ENCODE assay signal across 9 cellular contexts in the genomic region with DNA sequence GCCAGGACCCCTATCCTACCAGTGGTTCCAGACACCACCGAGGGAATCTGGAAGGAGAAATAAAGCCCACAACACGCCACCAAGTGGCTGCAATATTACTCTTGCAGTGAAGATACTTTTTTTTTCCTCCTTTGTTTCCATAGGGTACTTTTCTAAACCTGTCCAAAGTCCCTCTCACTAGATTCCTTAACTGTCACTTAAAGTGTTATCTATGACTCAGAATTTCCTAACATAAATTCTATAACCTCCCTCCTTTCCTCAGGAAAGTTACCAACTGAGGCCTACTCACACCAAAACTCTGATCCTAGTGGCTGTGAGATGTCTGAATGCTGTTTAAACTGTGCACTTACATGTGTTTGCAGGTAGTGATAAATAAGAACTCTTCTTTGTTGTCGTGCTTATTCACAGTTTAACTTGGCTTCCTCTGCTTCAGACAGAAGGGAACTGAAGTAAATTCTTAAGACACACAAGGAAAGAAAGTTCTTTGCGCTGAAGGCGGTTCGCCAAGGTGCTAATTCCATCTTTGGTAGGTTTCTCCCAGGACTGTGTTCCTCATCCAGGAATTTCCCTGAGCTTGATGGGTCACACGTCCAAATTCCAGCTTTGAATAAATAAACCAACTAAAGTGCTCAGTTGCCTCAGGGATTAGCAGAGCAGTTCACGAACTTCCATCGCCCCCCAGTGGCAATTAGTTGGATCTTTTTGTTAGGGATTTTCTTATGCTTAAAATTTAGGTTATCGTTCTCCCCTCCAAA. TPM values are rescaled to one million over a fixed set of nuclear protein-coding genes. Genes with fewer than 3 reads are reported as not detected.
DNase-seq lines count a peak whose midpoint lies in the region; ATAC-seq, FAIRE-seq and TF ChIP-seq lines count a peak whose summit lies in the region.
"Had no signal": no experiment of that assay in that cellular context is flagged by ENCODE, and none has a peak within 500 bp of the region (broad histone marks: within the 10 kb centered on the region; RNA-seq: fewer than 3 reads in every experiment).

No MANE protein-coding gene starts in this region.

- H3K4me1 Mint-ChIP-seq in neural crest cell: peaks cover 6% of the 10 kb centered on the region

- H3K79me2 ChIP-seq in endothelial cell of umbilical vein (ENCODE audit: control insufficient read depth, insufficient read depth, low read length): no peaks in the 10 kb centered on the region

- POLR2A ChIA-PET in endothelial cell of umbilical vein (lab: Charles Lee): no interaction called here

- dilution Hi-C loops in endothelial cell of umbilical vein (cut with MboI; ENCODE audit: extremely low pct_ligation_motif_present, low sequenced_read_pairs): no loop called here

- 41 to 46% (median 45%) methylated on average over 10 of the region's 10 CpGs for WGBS in heart left ventricle, 4 donors

- peaks cover 0 to 3% (median 0%) of the 10 kb centered on the region in 12 donors for H3K4me1 ChIP-seq in heart left ventricle
- H3K4me1 ChIP-seq in endothelial cell of umbilical vein (ENCODE audit: control insufficient read depth, extremely low read depth, insufficient read depth, low read length): peaks cover 4% of the 10 kb centered on the region

- BruUV-seq in endothelial cell of umbilical vein (replicated peaks; lab: Mats Ljungman, UMichigan): no TSS peak

- DNase-seq in heart left ventricle: peak in 2 of 5 donors; percentile 8 to 16
- DNase-seq in Right ventricle myocardium superior: no peak
- peak; percentile 73 for DNase-seq in NCI-H82 (lab: John Stamatoyannopoulos, UW)
- DNase-seq in endothelial cell of umbilical vein (ENCODE audit: low read depth, low spot score): peak; percentile 63
- DNase-seq in neural crest cell (ENCODE audit: low read depth, low spot score): peak; percentile 6
- no peak for DNase-seq in SKM-1 (lab: John Stamatoyannopoulos, UW; ENCODE audit: unreplicated experiment)
- no peak for DNase-seq in DMS79 (lab: John Stamatoyannopoulos, UW)
- no peak for DNase-seq in CD1c-positive myeloid dendritic cell (ENCODE audit: extremely low spot score)

- H3K9me1 ChIP-seq in endothelial cell of umbilical vein (replicated peaks; ENCODE audit: control insufficient read depth, extremely low read depth, insufficient read depth, low read length): no peaks in the 10 kb centered on the region

- no peak overlapping the region for H3K4me2 ChIP-seq in endothelial cell of umbilical vein (ENCODE audit: insufficient read depth, low read length)

- H4K20me1 ChIP-seq in endothelial cell of umbilical vein (replicated peaks; ENCODE audit: control insufficient read depth, extremely low read depth, insufficient read depth, low read length): no peaks in the 10 kb centered on the region

- intact Hi-C loops in heart left ventricle (cut with DNase I): loop anchor here in 3 of 10 donors (10.0 kb wide), 3 partner anchors 376 to 916 kb away; no protein-coding TSS in a partner anchor
- intact Hi-C loops in Right ventricle myocardium superior (cut with DNase I): no loop called here
- intact Hi-C loops in endothelial cell of umbilical vein (cut with micrococcal nuclease): loop anchor here (1.0 to 5.0 kb wide), 5 partner anchors 333 to 910 kb away; no protein-coding TSS in a partner anchor

- H2AFZ ChIP-seq in endothelial cell of umbilical vein (ENCODE audit: low read depth, low read length): peak overlapping the region; percentile 15

- FAIRE-seq in endothelial cell of umbilical vein (lab: Jason Lieb, UNC): peak; percentile 99

- H3K36me3 ChIP-seq in heart left ventricle (no peaks in the 10 kb centered on the region), endothelial cell of umbilical vein (ENCODE audit: control insufficient read depth in 2 of 2, extremely low read depth in 1 of 2, insufficient read depth in 2 of 2, low read length in 2 of 2) (no peaks in the 10 kb centered on the region)

- peak; percentile 10 to 52 (median 36) for TF ChIP-seq CTCF in heart left ventricle (IDR thresholded peaks at IDR 0.05)
- TF ChIP-seq CTCF in endothelial cell of umbilical vein (IDR thresholded peaks at IDR 0.05; ENCODE audit: extremely low read depth in 1 of 2, insufficient read depth in 1 of 2, low read depth in 1 of 2, low read length in 2 of 2): peak; percentile 28 to 45
- TF ChIP-seq CTCF in neural crest cell (conservative IDR thresholded peaks at IDR 0.05): peak; percentile 67

- H3K27me3 Mint-ChIP-seq in neural crest cell (ENCODE audit: low read depth): no peaks in the 10 kb centered on the region
- H3K27me3 Mint-ChIP-seq: stimulated activated naive CD8-positive, alpha-beta T cell treated with anti-CD3 and anti-CD28 coated beads, Interleukin-15, Interleukin-2, amounts not matched to agents 100 ng/mL and 50 ng/mL, for 24 hours had no signal

- CTCF ChIA-PET in endothelial cell of umbilical vein (lab: Charles Lee): interaction anchor here (0.5 to 2.2 kb wide), 30 partner anchors 10 to 914 kb away, joined by 3 to 32 read pairs (median 4); a partner anchor contains a TSS

- H3K4me3 ChIP-seq in heart left ventricle (no peak overlapping the region), endothelial cell of umbilical vein (replicated peaks in 1 of 3; ENCODE audit: insufficient read depth in 1 of 3, low read depth in 1 of 3, low read length in 3 of 3) (no peak overlapping the region)

- H3K36me3 Mint-ChIP-seq in neural crest cell (ENCODE audit: low read depth): no peaks in the 10 kb centered on the region

- no peak overlapping the region for H3K4me3 Mint-ChIP-seq in neural crest cell
- H3K4me3 Mint-ChIP-seq: stimulated activated naive CD8-positive, alpha-beta T cell treated with anti-CD3 and anti-CD28 coated beads, Interleukin-15, Interleukin-2, amounts not matched to agents 100 ng/mL and 50 ng/mL, for 24 hours had no signal

- H3K27me3 ChIP-seq in heart left ventricle (peaks cover 0 to 3% (median 0%) of the 10 kb centered on the region in 9 donors), endothelial cell of umbilical vein (ENCODE audit: control insufficient read depth in 2 of 2, insufficient read depth in 2 of 2, low read length in 2 of 2) (no peaks in the 10 kb centered on the region)

- H3K27ac ChIP-seq in heart left ventricle (peak overlapping the region in 1 of 12 donors; percentile 52), endothelial cell of umbilical vein (ENCODE audit: insufficient read depth, low read depth, low read length) (peak overlapping the region; percentile 40)

- H3K27ac Mint-ChIP-seq in neural crest cell (ENCODE audit: unreplicated experiment): no peak overlapping the region
- H3K27ac Mint-ChIP-seq: stimulated activated naive CD8-positive, alpha-beta T cell treated with anti-CD3 and anti-CD28 coated beads, Interleukin-15, Interleukin-2, amounts not matched to agents 100 ng/mL and 50 ng/mL, for 24 hours had no signal

- H3K9me3 ChIP-seq in heart left ventricle: no peaks in the 10 kb centered on the region
- no peaks in the 10 kb centered on the region for H3K9me3 ChIP-seq in endothelial cell of umbilical vein (replicated peaks; ENCODE audit: control insufficient read depth, insufficient read depth, low read length)

- ATAC-seq in heart left ventricle: peak in 2 of 4 donors; percentile 31 to 39
- no peak for ATAC-seq in Right ventricle myocardium superior (ENCODE audit: poor library complexity)

- no peak overlapping the region for H3K9ac ChIP-seq in endothelial cell of umbilical vein (replicated peaks; ENCODE audit: extremely low read depth, insufficient read depth, low read length)

- TF ChIP-seq POLR2A in heart left ventricle (IDR thresholded peaks at IDR 0.05): no peak
- no peak for TF ChIP-seq POLR2A in endothelial cell of umbilical vein (IDR thresholded peaks at IDR 0.05; ENCODE audit: low read depth, low read length)

- peaks cover 3% of the 10 kb centered on the region for H3K9me3 Mint-ChIP-seq in neural crest cell
- H3K9me3 Mint-ChIP-seq: stimulated activated naive CD8-positive, alpha-beta T cell treated with anti-CD3 and anti-CD28 coated beads, Interleukin-15, Interleukin-2, amounts not matched to agents 100 ng/mL and 50 ng/mL, for 24 hours had no signal

TF ChIP-seq in endothelial cell of umbilical vein, 7 proteins besides CTCF, POLR2A, EP300 and RAD21:
- no peak for TF ChIP-seq EZH2 (IDR thresholded peaks at IDR 0.05; ENCODE audit: borderline replicate concordance, low read depth, low read length, severe bottlenecking)
- TF ChIP-seq JUN (IDR thresholded peaks at IDR 0.05; ENCODE audit: borderline replicate concordance, insufficient read depth, insufficient read length, low read depth): no peak
- no peak for TF ChIP-seq POLR2AphosphoS5 (IDR thresholded peaks at IDR 0.05; ENCODE audit: insufficient read depth, low read depth, low read length)
- TF ChIP-seq MYC (IDR thresholded peaks at IDR 0.05; ENCODE audit: low read depth, low read length): no peak
- TF ChIP-seq GATA2 (IDR thresholded peaks at IDR 0.05; ENCODE audit: insufficient read depth, insufficient read length, low read depth, low read length): no peak
- TF ChIP-seq, protein P1, sequence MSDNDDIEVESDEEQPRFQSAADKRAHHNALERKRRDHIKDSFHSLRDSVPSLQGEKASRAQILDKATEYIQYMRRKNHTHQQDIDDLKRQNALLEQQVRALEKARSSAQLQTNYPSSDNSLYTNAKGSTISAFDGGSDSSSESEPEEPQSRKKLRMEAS (IDR thresholded peaks at IDR 0.05; ENCODE audit: insufficient read depth, insufficient read length): no peak
- TF ChIP-seq FOS (IDR thresholded peaks at IDR 0.05; ENCODE audit: borderline replicate concordance, insufficient read depth, low read length): no peak

RNA-seq across cellular contexts. Expression of a gene that starts 10.7 kb away (rescaled TPM):
- 10 to 100 TPM; 23.0 to 64.4 (median 56.2) TPM for total RNA-seq in heart left ventricle
- 10 to 100 TPM; 32.7 to 73.8 TPM for polyA plus RNA-seq in heart left ventricle
- total RNA-seq in Right ventricle myocardium superior: 54.6 TPM
- total RNA-seq in endothelial cell of umbilical vein: 35.2 and 39.3 TPM in 2 replicates
- polyA plus RNA-seq in endothelial cell of umbilical vein: 14.2 and 16.9 TPM in 2 replicates
- 24.8 and 25.8 TPM in 2 replicates for polyA plus RNA-seq in endothelial cell of umbilical vein (2011; cell fraction: cytosol; rRNA removed)
- polyA plus RNA-seq in endothelial cell of umbilical vein (2011; cell fraction: nucleus; rRNA removed): 12.3 and 15.8 TPM in 2 replicates
- polyA plus RNA-seq in endothelial cell of umbilical vein (2012): 40.4 and 55.9 TPM in 2 replicates
- 10.3 and 20.2 TPM in 2 replicates for polyA minus RNA-seq in endothelial cell of umbilical vein
- 36.7 TPM for polyA minus RNA-seq in endothelial cell of umbilical vein (2011; cell fraction: cytosol; rRNA and poly(A)+ RNA removed)
- 3.7 and 4.4 TPM in 2 replicates for polyA minus RNA-seq in endothelial cell of umbilical vein (2011; cell fraction: nucleus; rRNA and poly(A)+ RNA removed)
- 19.6 and 20.9 TPM in 2 replicates for total RNA-seq in neural crest cell

Comparison
In these comparisons a context has a peak if more than half of its experiments do, and no peak if none do; other contexts are left out.
1. DNase-seq: peak in NCI-H82 (single experiment), endothelial cell of umbilical vein (single experiment) and neural crest cell (single experiment); none in Right ventricle myocardium superior (single experiment), SKM-1 (single experiment), DMS79 (single experiment) and CD1c-positive myeloid dendritic cell (single experiment).
2. Peak in every context shown above with its lines, with median percentiles within 50 percentile points of each other: CTCF ChIP-seq.